In the genomic region with DNA sequence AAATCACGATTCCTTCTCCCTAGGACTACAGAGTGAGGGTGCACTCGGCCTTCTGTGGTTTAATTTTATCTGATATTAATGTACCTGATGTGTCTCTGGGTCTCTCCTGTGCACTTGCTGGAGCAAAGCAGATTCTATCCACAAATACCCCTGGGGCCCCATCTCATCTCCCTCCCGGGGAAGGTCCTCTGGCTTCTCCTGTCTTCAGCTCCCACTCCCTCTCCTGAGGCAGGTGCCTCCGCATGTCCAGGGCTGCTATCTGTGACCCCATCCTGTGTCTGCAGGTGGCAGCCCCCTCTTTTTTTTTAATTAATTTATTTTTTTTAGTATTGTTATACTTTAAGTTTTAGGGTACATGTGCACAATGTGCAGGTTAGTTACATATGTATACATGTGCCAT, we compare ENCODE assay signal across 23 cellular contexts.
"Had no signal": no experiment of that assay in that cellular context is flagged by ENCODE, and none has a peak within 500 bp of the region (broad histone marks: within the 10 kb centered on the region; RNA-seq: fewer than 3 reads in every experiment).

No MANE protein-coding gene starts in this region.

- H3K9me3 Mint-ChIP-seq: activated CD4-positive, alpha-beta memory T cell treated with anti-CD3 and anti-CD28 coated beads for 36 hours; activated CD4-positive, alpha-beta T cell treated with anti-CD3 and anti-CD28 coated beads, Interleukin-2, amount 10 ng/mL, durations not matched to agents 7 days and 5 days; activated naive CD4-positive, alpha-beta T cell treated with anti-CD3 and anti-CD28 coated beads for 36 hours; activated T-cell treated with anti-CD3 and anti-CD28 coated beads, Interleukin-2, amount 50 U/mL, for 4 hours had no signal

- DNase-seq: activated CD4-positive, alpha-beta memory T cell treated with anti-CD3 and anti-CD28 coated beads for 36 hours; activated CD4-positive, alpha-beta T cell treated with anti-CD3 and anti-CD28 coated beads, Interleukin-2, amount 10 ng/mL, durations not matched to agents 7 days and 5 days; activated CD8-positive, alpha-beta memory T cell treated with anti-CD3 and anti-CD28 coated beads for 24 hours; activated effector memory CD4-positive, alpha-beta T cell treated with anti-CD3 and anti-CD28 coated beads, Interleukin-2, amount 50 U/mL, for 16 hours; activated naive CD4-positive, alpha-beta T cell treated with anti-CD3 and anti-CD28 coated beads for 36 hours; activated T-cell treated with anti-CD3 and anti-CD28 coated beads, Interleukin-2, amount 50 U/mL, for 4 hours; amygdala; cerebellar nuclear complex; Kasumi-1; NCI-H1105 treated with DMSO at 0.1 percent for 48 hours; NCI-H1436 treated with DMSO at 0.1 percent for 48 hours; NCI-H187; NCI-H2081; NCI-H446; NCI-H524; PC-3; SHP77; SW 1271 had no signal

- H3K4me3 Mint-ChIP-seq: activated CD4-positive, alpha-beta memory T cell treated with anti-CD3 and anti-CD28 coated beads for 36 hours; activated CD4-positive, alpha-beta T cell treated with anti-CD3 and anti-CD28 coated beads, Interleukin-2, amount 10 ng/mL, durations not matched to agents 7 days and 5 days; activated naive CD4-positive, alpha-beta T cell treated with anti-CD3 and anti-CD28 coated beads for 36 hours; activated naive CD8-positive, alpha-beta T cell; activated T-cell treated with anti-CD3 and anti-CD28 coated beads, Interleukin-2, amount 50 U/mL, for 4 hours; brain had no signal

- H3K36me3 Mint-ChIP-seq: activated CD4-positive, alpha-beta memory T cell treated with anti-CD3 and anti-CD28 coated beads for 36 hours; activated naive CD8-positive, alpha-beta T cell; brain had no signal

- H3K4me3 ChIP-seq: cardiac muscle cell, SJSA1 had no signal

- H3K4me1 Mint-ChIP-seq: activated CD4-positive, alpha-beta T cell treated with anti-CD3 and anti-CD28 coated beads, Interleukin-2, amount 10 ng/mL, durations not matched to agents 7 days and 5 days had no signal

- H3K27ac ChIP-seq: cardiac muscle cell, SJSA1 had no signal

- ATAC-seq: activated T-cell treated with anti-CD3 and anti-CD28 coated beads, Interleukin-2, amount 50 U/mL, for 4 hours; PC-3; SK-N-SH treated with all-trans-retinoic acid at 6 μM for 48 hours had no signal

- H3K27ac Mint-ChIP-seq: activated CD4-positive, alpha-beta memory T cell treated with anti-CD3 and anti-CD28 coated beads for 36 hours; activated CD4-positive, alpha-beta T cell treated with anti-CD3 and anti-CD28 coated beads, Interleukin-2, amount 10 ng/mL, durations not matched to agents 7 days and 5 days; activated naive CD4-positive, alpha-beta T cell treated with anti-CD3 and anti-CD28 coated beads for 36 hours; activated naive CD8-positive, alpha-beta T cell had no signal
